In the genomic region with DNA sequence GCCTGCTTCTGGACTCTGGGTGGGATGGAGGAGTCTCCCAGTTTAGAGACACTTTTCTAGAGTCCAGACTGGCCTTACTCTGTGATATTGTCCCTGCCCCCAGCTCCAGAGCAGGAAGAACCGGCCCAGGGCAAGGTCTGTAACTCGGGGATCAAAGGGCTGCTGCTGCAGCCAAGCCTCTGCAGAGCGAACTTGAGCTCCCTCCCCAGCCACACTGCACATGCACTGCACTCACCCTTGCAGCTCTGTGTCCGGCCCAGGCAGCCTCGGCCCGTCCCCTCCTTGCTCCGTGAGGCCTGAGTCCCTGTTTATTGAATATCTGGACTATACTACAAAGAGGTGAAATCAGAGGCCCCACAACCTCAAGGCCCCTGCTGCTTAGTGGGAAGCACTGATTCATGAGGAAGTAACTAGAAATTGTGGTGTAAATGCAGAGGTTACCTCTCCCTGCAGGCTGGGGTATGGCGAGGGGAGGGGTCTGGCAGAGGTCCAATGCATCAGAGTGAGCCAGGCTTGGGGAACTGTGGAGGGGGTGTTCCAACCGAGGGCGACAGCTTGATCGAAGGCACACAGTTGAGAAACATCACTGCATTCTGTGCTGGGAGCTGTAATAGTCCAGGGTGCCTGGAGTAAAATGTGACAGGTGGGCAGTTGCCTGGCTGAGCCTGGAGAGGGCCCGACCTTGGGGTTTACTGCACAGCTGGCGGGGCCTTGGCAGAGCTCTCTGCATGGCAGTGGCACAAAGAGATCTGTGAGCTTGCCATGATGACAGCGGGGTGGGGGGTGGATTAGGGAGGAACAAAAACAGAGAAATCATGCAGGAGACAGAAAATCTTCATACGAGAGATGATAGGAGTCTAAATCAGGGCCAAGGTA, we compare ENCODE assay signal across 12 cellular contexts. TPM values are rescaled to one million over a fixed set of nuclear protein-coding genes. Genes with fewer than 3 reads are reported as not detected.
DNase-seq lines count a peak whose midpoint lies in the region; ATAC-seq and TF ChIP-seq lines count a peak whose summit lies in the region.
"Had no signal": no experiment of that assay in that cellular context is flagged by ENCODE, and none has a peak within 500 bp of the region (broad histone marks: within the 10 kb centered on the region; RNA-seq: fewer than 3 reads in every experiment).

No MANE protein-coding gene starts in this region.

- H3K4me3 Mint-ChIP-seq in activated T-cell treated with anti-CD3 and anti-CD28 coated beads, Interleukin-2, amount 50 U/mL, for 4 hours: no peak overlapping the region

- no peak overlapping the region for H3K4me3 ChIP-seq in body of pancreas
- no peak overlapping the region for H3K4me3 ChIP-seq in mucosa of stomach (ENCODE audit: low read length)
- H3K4me3 ChIP-seq: BLaER1 had no signal

- peaks cover 34% of the 10 kb centered on the region for H3K4me1 ChIP-seq in body of pancreas
- peaks cover 30% of the 10 kb centered on the region for H3K4me1 ChIP-seq in mucosa of stomach (ENCODE audit: control insufficient read depth, insufficient read depth, low read length)

- H3K9me3 ChIP-seq in body of pancreas: no peaks in the 10 kb centered on the region
- no peaks in the 10 kb centered on the region for H3K9me3 ChIP-seq in mucosa of stomach (ENCODE audit: control insufficient read depth, low read length)
- H3K9me3 ChIP-seq: BLaER1 had no signal

- H3K4me1 Mint-ChIP-seq in activated T-cell treated with anti-CD3 and anti-CD28 coated beads, Interleukin-2, amount 50 U/mL, for 4 hours (ENCODE audit: low read depth): peaks cover 9% of the 10 kb centered on the region

- 34 to 42% methylated on average over 10 to 15 of the region's 15 CpGs for WGBS in body of pancreas, 2 donors

- H3K36me3 ChIP-seq in body of pancreas (replicated peaks in 1 of 2; ENCODE audit: insufficient read depth in 1 of 2, low read depth in 2 of 2): no peaks in the 10 kb centered on the region
- no peaks in the 10 kb centered on the region for H3K36me3 ChIP-seq in mucosa of stomach (ENCODE audit: control insufficient read depth, insufficient read depth, low read length)
- H3K36me3 ChIP-seq: BLaER1 had no signal

- ATAC-seq in body of pancreas: peak; percentile 25
- ATAC-seq in activated T-cell treated with anti-CD3 and anti-CD28 coated beads, Interleukin-2, amount 50 U/mL, for 4 hours: no peak

- H3K27me3 ChIP-seq in body of pancreas: no peaks in the 10 kb centered on the region
- peaks cover 12% of the 10 kb centered on the region for H3K27me3 ChIP-seq in mucosa of stomach (ENCODE audit: control insufficient read depth, insufficient read depth, low read length)

- intact Hi-C loops in body of pancreas (cut with DNase I): no loop called here

- TF ChIP-seq CTCF in body of pancreas (IDR thresholded peaks at IDR 0.05): no peak

- H3K36me3 Mint-ChIP-seq in activated T-cell treated with anti-CD3 and anti-CD28 coated beads, Interleukin-2, amount 50 U/mL, for 4 hours (ENCODE audit: insufficient read depth): no peaks in the 10 kb centered on the region

- no peak for TF ChIP-seq POLR2A in body of pancreas (IDR thresholded peaks at IDR 0.05)

- peak; percentile 23 for DNase-seq in COLO668 (lab: John Stamatoyannopoulos, UW; ENCODE audit: unreplicated experiment)
- peak; percentile 91 for DNase-seq in NCI-H2081 (lab: John Stamatoyannopoulos, UW)
- peak; percentile 41 to 63 (median 58) for DNase-seq in body of pancreas
- DNase-seq in activated T-cell treated with anti-CD3 and anti-CD28 coated beads, Interleukin-2, amount 50 U/mL, for 4 hours: no peak
- no peak for DNase-seq in germinal center (ENCODE audit: low spot score)
- no peak for DNase-seq in NCI-H1048 (lab: John Stamatoyannopoulos, UW)
- DNase-seq in stimulated activated naive CD4-positive, alpha-beta T cell (lab: John Stamatoyannopoulos, UW): no peak
- DNase-seq: activated CD4-positive, alpha-beta T cell treated with anti-CD3 and anti-CD28 coated beads for 4 hours; mammary epithelial cell; NCI-H146 had no signal

- H3K27me3 Mint-ChIP-seq in activated T-cell treated with anti-CD3 and anti-CD28 coated beads, Interleukin-2, amount 50 U/mL, for 4 hours (ENCODE audit: low read depth): peaks cover 62% of the 10 kb centered on the region

- peak overlapping the region; percentile 20 for H3K9ac ChIP-seq in mucosa of stomach (ENCODE audit: low read length)
- H3K9ac ChIP-seq: BLaER1 had no signal

- peak overlapping the region in 3 of 4 donors; percentile 46 to 75 (median 61) for H3K27ac ChIP-seq in body of pancreas
- H3K27ac ChIP-seq: BLaER1 had no signal

- H3K9me3 Mint-ChIP-seq in activated T-cell treated with anti-CD3 and anti-CD28 coated beads, Interleukin-2, amount 50 U/mL, for 4 hours: no peaks in the 10 kb centered on the region

RNA-seq across cellular contexts. Expression of a gene that starts 49.1 kb away (rescaled TPM):
- total RNA-seq in body of pancreas: 1 to 10 TPM in 1 of 2 donors, not detected in 1; 1.6 TPM
- total RNA-seq in activated T-cell treated with anti-CD3 and anti-CD28 coated beads, Interleukin-2, amount 50 U/mL, for 4 hours: under 1 TPM in 1 of 3 donors, not detected in 2; 0.10 TPM
- total RNA-seq: mammary epithelial cell had no signal

Comparison
In these comparisons a context has a peak if more than half of its experiments do, and no peak if none do; other contexts are left out.
1. DNase-seq: peak in COLO668 (single experiment), NCI-H2081 (2 of 2) and body of pancreas (4 of 4); none in activated T-cell treated with anti-CD3 and anti-CD28 coated beads, Interleukin-2, amount 50 U/mL, for 4 hours (single experiment), germinal center (single experiment), NCI-H1048 (single experiment) and stimulated activated naive CD4-positive, alpha-beta T cell (0 of 6).